In genomic region chr19:55476100-55476775, GRCh38 we compare ENCODE assay signal across 1 cellular context.
TF ChIP-seq lines count a peak whose summit lies in the region.

Gene ZNF628 (plus strand): TSS chr19:55476617. CDS start chr19:55479911, 3,294 bp downstream.

TF ChIP-seq in HepG2, 621 proteins besides CTCF, POLR2A, EP300 and RAD21 (continued from another document and continues in another):
- TF ChIP-seq ZSCAN25 (CRISPR knock-in tag; IDR thresholded peaks at IDR 0.05) (no peak), NAIF1 (CRISPR knock-in tag; IDR thresholded peaks at IDR 0.05; ENCODE audit: borderline replicate concordance) (peak; percentile 24; the same call in 1 of the 2 replicates), ATF3 (CRISPR knock-in tag; IDR thresholded peaks at IDR 0.05) (no peak; the same call in 1 of the 2 replicates), THRA (CRISPR knock-in tag; IDR thresholded peaks at IDR 0.05; ENCODE audit: borderline replicate concordance) (0 out of 2 replicates have a peak, but pooled peaks have one; percentile 56), NR0B2 (CRISPR knock-in tag; IDR thresholded peaks at IDR 0.05) (peak; percentile 92), SALL1 (CRISPR knock-in tag; IDR thresholded peaks at IDR 0.05) (peak; percentile 79), SCMH1 (CRISPR knock-in tag; IDR thresholded peaks at IDR 0.05; ENCODE audit: borderline replicate concordance) (no peak), ZSCAN31 (CRISPR knock-in tag; IDR thresholded peaks at IDR 0.05; ENCODE audit: low read depth) (peak; percentile 77; the same call in 1 of the 2 replicates), U2AF2 (IDR thresholded peaks at IDR 0.05; ENCODE audit: low read depth, low read length) (no peak), ZNF670 (CRISPR knock-in tag; IDR thresholded peaks at IDR 0.05; ENCODE audit: borderline replicate concordance) (peak; percentile 68; the same call in 1 of the 2 replicates), ZNF839 (CRISPR knock-in tag; IDR thresholded peaks at IDR 0.05; ENCODE audit: borderline replicate concordance) (peak; percentile 60; the same call in 1 of the 2 replicates), ZNF737 (CRISPR knock-in tag; IDR thresholded peaks at IDR 0.05; ENCODE audit: borderline replicate concordance) (no peak), MAFG (CRISPR knock-in tag; IDR thresholded peaks at IDR 0.05) (no peak), ZHX2 (IDR thresholded peaks at IDR 0.05; ENCODE audit: low read depth) (peak; percentile 88), ZHX2 (CRISPR knock-in tag; IDR thresholded peaks at IDR 0.05; ENCODE audit: borderline replicate concordance) (no peak), ZNF609 (CRISPR knock-in tag; IDR thresholded peaks at IDR 0.05; ENCODE audit: borderline replicate concordance) (0 out of 2 replicates have a peak, but pooled peaks have one; percentile 17), ZSCAN20 (CRISPR knock-in tag; IDR thresholded peaks at IDR 0.05; ENCODE audit: borderline replicate concordance) (no peak; the same call in 1 of the 2 replicates), ARNT2 (CRISPR knock-in tag; IDR thresholded peaks at IDR 0.05; ENCODE audit: low read depth) (peak; percentile 71), NFKB2 (CRISPR knock-in tag; IDR thresholded peaks at IDR 0.05; ENCODE audit: borderline replicate concordance) (peak; percentile 96), IRF2 (CRISPR knock-in tag; IDR thresholded peaks at IDR 0.05) (peak; percentile 86), HIC2 (CRISPR knock-in tag; IDR thresholded peaks at IDR 0.05; ENCODE audit: low read depth) (no peak), SAP130 (CRISPR knock-in tag; IDR thresholded peaks at IDR 0.05; ENCODE audit: low read depth) (peak; percentile 66), MTA3 (CRISPR knock-in tag; IDR thresholded peaks at IDR 0.05) (0 out of 2 replicates have a peak, but pooled peaks have one; percentile 43), FLYWCH1 (CRISPR knock-in tag; IDR thresholded peaks at IDR 0.05) (no peak), ZHX1 (CRISPR knock-in tag; IDR thresholded peaks at IDR 0.05; ENCODE audit: low read depth) (0 out of 2 replicates have a peak, but pooled peaks have one; percentile 28), NCOA5 (CRISPR knock-in tag; IDR thresholded peaks at IDR 0.05) (no peak), NFAT5 (CRISPR knock-in tag; IDR thresholded peaks at IDR 0.05) (peak; percentile 96), ZBTB38 (CRISPR knock-in tag; IDR thresholded peaks at IDR 0.05) (peak; percentile 90), HOXA3 (CRISPR knock-in tag; IDR thresholded peaks at IDR 0.05) (peak; percentile 97), ZNF761 (CRISPR knock-in tag; conservative IDR thresholded peaks at IDR 0.05) (0 out of 2 replicates have a peak, but pooled peaks have one; percentile 56)
